1 cellular context compared by ENCODE assay signal in genomic region chr16:25553711-25554436, GRCh38.
TF ChIP-seq lines count a peak whose summit lies in the region.

No MANE protein-coding gene starts in this region.

TF ChIP-seq in IMR-90, 13 proteins besides CTCF, POLR2A, EP300 and RAD21 (continued from another document):
- TF ChIP-seq USF2 (IDR thresholded peaks at IDR 0.05; ENCODE audit: low read depth, low read length): no peak
- no peak for TF ChIP-seq SMC3 (IDR thresholded peaks at IDR 0.05; ENCODE audit: low read depth, low read length)
